In the genomic region with DNA sequence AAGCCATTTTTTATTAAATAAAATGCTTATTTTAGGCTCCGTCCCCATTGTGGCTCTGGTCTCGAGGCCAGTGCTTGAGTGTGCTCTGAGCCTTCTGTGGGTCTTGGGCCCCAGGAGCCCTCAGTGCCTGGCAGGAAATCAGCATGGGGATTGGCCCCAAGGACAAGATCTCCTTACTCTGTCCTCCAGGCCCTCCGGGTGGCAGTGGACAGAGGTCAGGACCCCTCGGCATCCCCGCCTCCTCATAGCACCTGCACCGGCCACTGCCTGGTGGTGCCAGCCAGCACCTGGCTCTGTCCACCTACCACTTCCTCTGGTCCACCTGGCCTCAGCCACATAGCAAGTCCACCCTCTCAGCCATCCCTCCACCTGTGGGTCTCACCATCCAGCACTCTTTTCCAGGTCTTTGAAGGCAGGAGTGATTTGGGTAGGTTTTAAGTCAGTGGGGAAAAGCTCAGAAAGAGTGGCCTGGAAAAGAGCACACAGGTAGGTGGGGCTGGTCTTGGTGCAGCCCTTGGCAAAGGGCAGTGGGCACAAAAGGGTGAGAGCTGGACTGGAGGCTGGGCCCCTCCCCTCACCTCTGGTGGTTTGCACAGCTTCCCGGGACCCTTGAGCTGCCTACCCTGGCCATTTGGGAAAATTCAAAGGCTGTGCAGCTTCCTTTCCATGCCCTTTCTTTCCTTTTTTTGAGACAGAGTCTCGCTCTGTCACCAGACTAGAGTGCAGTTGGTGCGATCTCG, we compare ENCODE assay signal across 1 cellular context.
TF ChIP-seq lines count a peak whose summit lies in the region.

No MANE protein-coding gene starts in this region.

TF ChIP-seq in K562, 482 proteins besides CTCF, POLR2A, EP300 and RAD21 (continued from another document):
- TF ChIP-seq HNRNPH1 (optimal IDR thresholded peaks at IDR 0.05; ENCODE audit: low read depth, low read length): no peak
- TF ChIP-seq TEAD1 (CRISPR knock-in tag; IDR thresholded peaks at IDR 0.05): peak in 1 of 2 experiments; percentile 16; a peak in 1 of 4 replicates
- 0 out of 2 replicates have a peak, but pooled peaks have one; percentile 80 for TF ChIP-seq ZNF282 (CRISPR knock-in tag; IDR thresholded peaks at IDR 0.05)
- TF ChIP-seq NFRKB (IDR thresholded peaks at IDR 0.05; ENCODE audit: low read depth): no peak
- peak; percentile 30; the same call in 1 of the 2 replicates for TF ChIP-seq POLR2AphosphoS5 (IDR thresholded peaks at IDR 0.05; ENCODE audit: control insufficient read depth, insufficient read depth, low read depth, low read length)
- no peak for TF ChIP-seq ZC3H11A (IDR thresholded peaks at IDR 0.05; ENCODE audit: low read depth, low read length)
- TF ChIP-seq, protein P1, sequence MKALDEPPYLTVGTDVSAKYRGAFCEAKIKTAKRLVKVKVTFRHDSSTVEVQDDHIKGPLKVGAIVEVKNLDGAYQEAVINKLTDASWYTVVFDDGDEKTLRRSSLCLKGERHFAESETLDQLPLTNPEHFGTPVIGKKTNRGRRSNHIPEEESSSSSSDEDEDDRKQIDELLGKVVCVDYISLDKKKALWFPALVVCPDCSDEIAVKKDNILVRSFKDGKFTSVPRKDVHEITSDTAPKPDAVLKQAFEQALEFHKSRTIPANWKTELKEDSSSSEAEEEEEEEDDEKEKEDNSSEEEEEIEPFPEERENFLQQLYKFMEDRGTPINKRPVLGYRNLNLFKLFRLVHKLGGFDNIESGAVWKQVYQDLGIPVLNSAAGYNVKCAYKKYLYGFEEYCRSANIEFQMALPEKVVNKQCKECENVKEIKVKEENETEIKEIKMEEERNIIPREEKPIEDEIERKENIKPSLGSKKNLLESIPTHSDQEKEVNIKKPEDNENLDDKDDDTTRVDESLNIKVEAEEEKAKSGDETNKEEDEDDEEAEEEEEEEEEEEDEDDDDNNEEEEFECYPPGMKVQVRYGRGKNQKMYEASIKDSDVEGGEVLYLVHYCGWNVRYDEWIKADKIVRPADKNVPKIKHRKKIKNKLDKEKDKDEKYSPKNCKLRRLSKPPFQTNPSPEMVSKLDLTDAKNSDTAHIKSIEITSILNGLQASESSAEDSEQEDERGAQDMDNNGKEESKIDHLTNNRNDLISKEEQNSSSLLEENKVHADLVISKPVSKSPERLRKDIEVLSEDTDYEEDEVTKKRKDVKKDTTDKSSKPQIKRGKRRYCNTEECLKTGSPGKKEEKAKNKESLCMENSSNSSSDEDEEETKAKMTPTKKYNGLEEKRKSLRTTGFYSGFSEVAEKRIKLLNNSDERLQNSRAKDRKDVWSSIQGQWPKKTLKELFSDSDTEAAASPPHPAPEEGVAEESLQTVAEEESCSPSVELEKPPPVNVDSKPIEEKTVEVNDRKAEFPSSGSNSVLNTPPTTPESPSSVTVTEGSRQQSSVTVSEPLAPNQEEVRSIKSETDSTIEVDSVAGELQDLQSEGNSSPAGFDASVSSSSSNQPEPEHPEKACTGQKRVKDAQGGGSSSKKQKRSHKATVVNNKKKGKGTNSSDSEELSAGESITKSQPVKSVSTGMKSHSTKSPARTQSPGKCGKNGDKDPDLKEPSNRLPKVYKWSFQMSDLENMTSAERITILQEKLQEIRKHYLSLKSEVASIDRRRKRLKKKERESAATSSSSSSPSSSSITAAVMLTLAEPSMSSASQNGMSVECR (CRISPR knock-in tag; IDR thresholded peaks at IDR 0.05): 0 out of 2 replicates have a peak, but pooled peaks have one; percentile 11
- TF ChIP-seq, protein P2, sequence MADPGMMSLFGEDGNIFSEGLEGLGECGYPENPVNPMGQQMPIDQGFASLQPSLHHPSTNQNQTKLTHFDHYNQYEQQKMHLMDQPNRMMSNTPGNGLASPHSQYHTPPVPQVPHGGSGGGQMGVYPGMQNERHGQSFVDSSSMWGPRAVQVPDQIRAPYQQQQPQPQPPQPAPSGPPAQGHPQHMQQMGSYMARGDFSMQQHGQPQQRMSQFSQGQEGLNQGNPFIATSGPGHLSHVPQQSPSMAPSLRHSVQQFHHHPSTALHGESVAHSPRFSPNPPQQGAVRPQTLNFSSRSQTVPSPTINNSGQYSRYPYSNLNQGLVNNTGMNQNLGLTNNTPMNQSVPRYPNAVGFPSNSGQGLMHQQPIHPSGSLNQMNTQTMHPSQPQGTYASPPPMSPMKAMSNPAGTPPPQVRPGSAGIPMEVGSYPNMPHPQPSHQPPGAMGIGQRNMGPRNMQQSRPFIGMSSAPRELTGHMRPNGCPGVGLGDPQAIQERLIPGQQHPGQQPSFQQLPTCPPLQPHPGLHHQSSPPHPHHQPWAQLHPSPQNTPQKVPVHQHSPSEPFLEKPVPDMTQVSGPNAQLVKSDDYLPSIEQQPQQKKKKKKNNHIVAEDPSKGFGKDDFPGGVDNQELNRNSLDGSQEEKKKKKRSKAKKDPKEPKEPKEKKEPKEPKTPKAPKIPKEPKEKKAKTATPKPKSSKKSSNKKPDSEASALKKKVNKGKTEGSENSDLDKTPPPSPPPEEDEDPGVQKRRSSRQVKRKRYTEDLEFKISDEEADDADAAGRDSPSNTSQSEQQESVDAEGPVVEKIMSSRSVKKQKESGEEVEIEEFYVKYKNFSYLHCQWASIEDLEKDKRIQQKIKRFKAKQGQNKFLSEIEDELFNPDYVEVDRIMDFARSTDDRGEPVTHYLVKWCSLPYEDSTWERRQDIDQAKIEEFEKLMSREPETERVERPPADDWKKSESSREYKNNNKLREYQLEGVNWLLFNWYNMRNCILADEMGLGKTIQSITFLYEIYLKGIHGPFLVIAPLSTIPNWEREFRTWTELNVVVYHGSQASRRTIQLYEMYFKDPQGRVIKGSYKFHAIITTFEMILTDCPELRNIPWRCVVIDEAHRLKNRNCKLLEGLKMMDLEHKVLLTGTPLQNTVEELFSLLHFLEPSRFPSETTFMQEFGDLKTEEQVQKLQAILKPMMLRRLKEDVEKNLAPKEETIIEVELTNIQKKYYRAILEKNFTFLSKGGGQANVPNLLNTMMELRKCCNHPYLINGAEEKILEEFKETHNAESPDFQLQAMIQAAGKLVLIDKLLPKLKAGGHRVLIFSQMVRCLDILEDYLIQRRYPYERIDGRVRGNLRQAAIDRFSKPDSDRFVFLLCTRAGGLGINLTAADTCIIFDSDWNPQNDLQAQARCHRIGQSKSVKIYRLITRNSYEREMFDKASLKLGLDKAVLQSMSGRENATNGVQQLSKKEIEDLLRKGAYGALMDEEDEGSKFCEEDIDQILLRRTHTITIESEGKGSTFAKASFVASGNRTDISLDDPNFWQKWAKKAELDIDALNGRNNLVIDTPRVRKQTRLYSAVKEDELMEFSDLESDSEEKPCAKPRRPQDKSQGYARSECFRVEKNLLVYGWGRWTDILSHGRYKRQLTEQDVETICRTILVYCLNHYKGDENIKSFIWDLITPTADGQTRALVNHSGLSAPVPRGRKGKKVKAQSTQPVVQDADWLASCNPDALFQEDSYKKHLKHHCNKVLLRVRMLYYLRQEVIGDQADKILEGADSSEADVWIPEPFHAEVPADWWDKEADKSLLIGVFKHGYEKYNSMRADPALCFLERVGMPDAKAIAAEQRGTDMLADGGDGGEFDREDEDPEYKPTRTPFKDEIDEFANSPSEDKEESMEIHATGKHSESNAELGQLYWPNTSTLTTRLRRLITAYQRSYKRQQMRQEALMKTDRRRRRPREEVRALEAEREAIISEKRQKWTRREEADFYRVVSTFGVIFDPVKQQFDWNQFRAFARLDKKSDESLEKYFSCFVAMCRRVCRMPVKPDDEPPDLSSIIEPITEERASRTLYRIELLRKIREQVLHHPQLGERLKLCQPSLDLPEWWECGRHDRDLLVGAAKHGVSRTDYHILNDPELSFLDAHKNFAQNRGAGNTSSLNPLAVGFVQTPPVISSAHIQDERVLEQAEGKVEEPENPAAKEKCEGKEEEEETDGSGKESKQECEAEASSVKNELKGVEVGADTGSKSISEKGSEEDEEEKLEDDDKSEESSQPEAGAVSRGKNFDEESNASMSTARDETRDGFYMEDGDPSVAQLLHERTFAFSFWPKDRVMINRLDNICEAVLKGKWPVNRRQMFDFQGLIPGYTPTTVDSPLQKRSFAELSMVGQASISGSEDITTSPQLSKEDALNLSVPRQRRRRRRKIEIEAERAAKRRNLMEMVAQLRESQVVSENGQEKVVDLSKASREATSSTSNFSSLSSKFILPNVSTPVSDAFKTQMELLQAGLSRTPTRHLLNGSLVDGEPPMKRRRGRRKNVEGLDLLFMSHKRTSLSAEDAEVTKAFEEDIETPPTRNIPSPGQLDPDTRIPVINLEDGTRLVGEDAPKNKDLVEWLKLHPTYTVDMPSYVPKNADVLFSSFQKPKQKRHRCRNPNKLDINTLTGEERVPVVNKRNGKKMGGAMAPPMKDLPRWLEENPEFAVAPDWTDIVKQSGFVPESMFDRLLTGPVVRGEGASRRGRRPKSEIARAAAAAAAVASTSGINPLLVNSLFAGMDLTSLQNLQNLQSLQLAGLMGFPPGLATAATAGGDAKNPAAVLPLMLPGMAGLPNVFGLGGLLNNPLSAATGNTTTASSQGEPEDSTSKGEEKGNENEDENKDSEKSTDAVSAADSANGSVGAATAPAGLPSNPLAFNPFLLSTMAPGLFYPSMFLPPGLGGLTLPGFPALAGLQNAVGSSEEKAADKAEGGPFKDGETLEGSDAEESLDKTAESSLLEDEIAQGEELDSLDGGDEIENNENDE (IDR thresholded peaks at IDR 0.05; ENCODE audit: low read depth, low read length): peak; percentile 45
- peak; percentile 18 for TF ChIP-seq SETDB1 (IDR thresholded peaks at IDR 0.05; ENCODE audit: low read length)
- TF ChIP-seq TSC22D4 (tag; IDR thresholded peaks at IDR 0.05): no peak
- no peak for TF ChIP-seq NFE2 (IDR thresholded peaks at IDR 0.05; ENCODE audit: low read depth)
- 0 out of 4 replicates have a peak, but pooled peaks of 1 of the 2 experiments have one; percentile 49 for TF ChIP-seq FOXA3 (CRISPR knock-in tag; conservative IDR thresholded peaks at IDR 0.05 in 1 of 2, IDR thresholded peaks at IDR 0.05 in 1 of 2)
- TF ChIP-seq, protein P3, sequence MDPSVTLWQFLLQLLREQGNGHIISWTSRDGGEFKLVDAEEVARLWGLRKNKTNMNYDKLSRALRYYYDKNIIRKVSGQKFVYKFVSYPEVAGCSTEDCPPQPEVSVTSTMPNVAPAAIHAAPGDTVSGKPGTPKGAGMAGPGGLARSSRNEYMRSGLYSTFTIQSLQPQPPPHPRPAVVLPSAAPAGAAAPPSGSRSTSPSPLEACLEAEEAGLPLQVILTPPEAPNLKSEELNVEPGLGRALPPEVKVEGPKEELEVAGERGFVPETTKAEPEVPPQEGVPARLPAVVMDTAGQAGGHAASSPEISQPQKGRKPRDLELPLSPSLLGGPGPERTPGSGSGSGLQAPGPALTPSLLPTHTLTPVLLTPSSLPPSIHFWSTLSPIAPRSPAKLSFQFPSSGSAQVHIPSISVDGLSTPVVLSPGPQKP (CRISPR knock-in tag; IDR thresholded peaks at IDR 0.05): peak; percentile 49; the same call in 1 of the 2 replicates
- TF ChIP-seq, protein P4, sequence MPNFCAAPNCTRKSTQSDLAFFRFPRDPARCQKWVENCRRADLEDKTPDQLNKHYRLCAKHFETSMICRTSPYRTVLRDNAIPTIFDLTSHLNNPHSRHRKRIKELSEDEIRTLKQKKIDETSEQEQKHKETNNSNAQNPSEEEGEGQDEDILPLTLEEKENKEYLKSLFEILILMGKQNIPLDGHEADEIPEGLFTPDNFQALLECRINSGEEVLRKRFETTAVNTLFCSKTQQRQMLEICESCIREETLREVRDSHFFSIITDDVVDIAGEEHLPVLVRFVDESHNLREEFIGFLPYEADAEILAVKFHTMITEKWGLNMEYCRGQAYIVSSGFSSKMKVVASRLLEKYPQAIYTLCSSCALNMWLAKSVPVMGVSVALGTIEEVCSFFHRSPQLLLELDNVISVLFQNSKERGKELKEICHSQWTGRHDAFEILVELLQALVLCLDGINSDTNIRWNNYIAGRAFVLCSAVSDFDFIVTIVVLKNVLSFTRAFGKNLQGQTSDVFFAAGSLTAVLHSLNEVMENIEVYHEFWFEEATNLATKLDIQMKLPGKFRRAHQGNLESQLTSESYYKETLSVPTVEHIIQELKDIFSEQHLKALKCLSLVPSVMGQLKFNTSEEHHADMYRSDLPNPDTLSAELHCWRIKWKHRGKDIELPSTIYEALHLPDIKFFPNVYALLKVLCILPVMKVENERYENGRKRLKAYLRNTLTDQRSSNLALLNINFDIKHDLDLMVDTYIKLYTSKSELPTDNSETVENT (CRISPR knock-in tag; IDR thresholded peaks at IDR 0.05): peak; percentile 68; the same call in 1 of the 2 replicates
- TF ChIP-seq, protein P5, sequence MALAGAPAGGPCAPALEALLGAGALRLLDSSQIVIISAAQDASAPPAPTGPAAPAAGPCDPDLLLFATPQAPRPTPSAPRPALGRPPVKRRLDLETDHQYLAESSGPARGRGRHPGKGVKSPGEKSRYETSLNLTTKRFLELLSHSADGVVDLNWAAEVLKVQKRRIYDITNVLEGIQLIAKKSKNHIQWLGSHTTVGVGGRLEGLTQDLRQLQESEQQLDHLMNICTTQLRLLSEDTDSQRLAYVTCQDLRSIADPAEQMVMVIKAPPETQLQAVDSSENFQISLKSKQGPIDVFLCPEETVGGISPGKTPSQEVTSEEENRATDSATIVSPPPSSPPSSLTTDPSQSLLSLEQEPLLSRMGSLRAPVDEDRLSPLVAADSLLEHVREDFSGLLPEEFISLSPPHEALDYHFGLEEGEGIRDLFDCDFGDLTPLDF (CRISPR knock-in tag; IDR thresholded peaks at IDR 0.05): no peak
- no peak for TF ChIP-seq BRCA1 (IDR thresholded peaks at IDR 0.05)
- no peak for TF ChIP-seq BRCA1 (CRISPR knock-in tag; IDR thresholded peaks at IDR 0.05)
TF ChIP-seq in K562: peak in this region for 18.
